29 cellular contexts compared by ENCODE assay signal in the genomic region with DNA sequence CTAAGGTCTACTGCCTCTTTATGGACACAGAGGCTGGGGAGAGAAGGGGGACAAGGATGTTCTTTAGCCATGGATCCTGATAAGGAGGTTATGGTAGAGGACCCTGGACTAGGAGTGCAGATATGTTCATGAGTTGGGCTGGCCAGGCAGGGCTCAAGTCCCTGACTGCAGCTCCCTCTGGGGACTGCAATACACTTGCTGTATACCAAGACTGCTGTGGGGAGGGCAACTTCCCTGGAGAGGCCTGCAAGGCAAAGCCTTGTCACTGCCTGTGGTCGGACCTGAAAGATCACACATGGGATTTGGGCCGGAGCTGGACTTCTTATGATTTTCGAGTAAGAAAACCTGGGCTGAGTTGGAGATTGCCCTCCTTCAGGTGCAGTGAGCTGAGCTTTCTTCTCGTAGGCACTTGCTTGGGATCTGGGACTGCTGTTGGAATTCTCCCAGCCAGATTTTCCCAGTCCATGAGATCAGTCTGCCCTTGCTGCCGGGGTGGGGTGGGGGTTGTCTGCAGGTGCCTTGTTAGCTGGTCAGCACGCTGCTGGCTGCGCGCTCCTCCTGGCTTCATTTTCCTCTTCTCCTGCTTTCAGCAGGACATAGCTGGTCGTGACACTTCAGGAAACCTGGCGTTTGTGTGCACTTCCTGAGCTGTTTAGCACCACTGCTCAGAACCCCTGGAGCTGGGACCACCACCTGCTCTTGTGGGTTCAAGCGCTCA. TPM values are rescaled to one million over a fixed set of nuclear protein-coding genes. Genes with fewer than 3 reads are reported as not detected.
"Had no signal": no experiment of that assay in that cellular context is flagged by ENCODE, and none has a peak within 500 bp of the region (broad histone marks: within the 10 kb centered on the region; RNA-seq: fewer than 3 reads in every experiment).

No MANE protein-coding gene starts in this region.

- H3K4me3 Mint-ChIP-seq: dendritic cell treated with granulocyte-macrophage colony-stimulating factor and Interleukin-4, amounts not matched to agents 40 ng/mL and 50 ng/mL, for 4 days; endodermal cell; naive thymus-derived CD4-positive, alpha-beta T cell had no signal

- H3K36me3 ChIP-seq: colonic mucosa, gastrocnemius medialis, prostate gland, right atrium auricular region, thoracic aorta, tibial nerve, upper lobe of right lung, uterus had no signal

- DNase-seq: colonic mucosa; effector CD8-positive, alpha-beta T cell; endodermal cell; foreskin fibroblast; gastrocnemius medialis; head of caudate nucleus; kidney; mesenchymal stem cell; midbrain; naive thymus-derived CD4-positive, alpha-beta T cell; nucleus accumbens; stimulated activated CD4-positive, alpha-beta T cell treated with anti-CD3 and anti-CD28 coated beads, Interleukin-12 subunit alpha, Interleukin-12 subunit beta, amount 100 ng/mL, for 4 hours; stimulated activated CD4-positive, alpha-beta T cell treated with anti-CD3 and anti-CD28 coated beads, Interleukin-1b, Interleukin-23, amount 100 ng/mL, for 48 hours; stimulated activated CD4-positive, alpha-beta T cell treated with anti-CD3 and anti-CD28 coated beads, Interleukin-4, amount 100 ng/mL, for 1 hour; stimulated activated CD8-positive, alpha-beta memory T cell treated with anti-CD3 and anti-CD28 coated beads, Interleukin-4, amount 100 ng/mL, for 48 hours; stimulated activated naive CD8-positive, alpha-beta T cell treated with anti-CD3 and anti-CD28 coated beads, Interleukin-15, Interleukin-2, amounts not matched to agents 100 U/mL and 50 U/mL, for 24 hours; upper lobe of right lung; uterus had no signal

- H3K4me1 Mint-ChIP-seq: endodermal cell had no signal

- H3K4me3 ChIP-seq: colonic mucosa, gastrocnemius medialis, prostate gland, right atrium auricular region, smooth muscle cell, thoracic aorta, tibial nerve, upper lobe of right lung, uterus had no signal

- H3K9me3 Mint-ChIP-seq: dendritic cell treated with granulocyte-macrophage colony-stimulating factor and Interleukin-4, amounts not matched to agents 40 ng/mL and 50 ng/mL, for 4 days; endodermal cell; neural crest cell had no signal

- H3K27ac Mint-ChIP-seq: dendritic cell treated with granulocyte-macrophage colony-stimulating factor and Interleukin-4, amounts not matched to agents 40 ng/mL and 50 ng/mL, for 4 days; endodermal cell; naive thymus-derived CD4-positive, alpha-beta T cell had no signal

- H3K27me3 ChIP-seq: colonic mucosa, gastrocnemius medialis, right atrium auricular region, tibial nerve, upper lobe of right lung, uterus had no signal

- ATAC-seq: esophagus mucosa; gastrocnemius medialis; left lobe of liver; naive thymus-derived CD4-positive, alpha-beta T cell; sciatic nerve; stimulated activated naive CD8-positive, alpha-beta T cell treated with anti-CD3 and anti-CD28 coated beads, Interleukin-15, Interleukin-2, amounts not matched to agents 100 U/mL and 50 U/mL, for 24 hours; upper lobe of right lung had no signal

- H3K36me3 Mint-ChIP-seq: naive thymus-derived CD4-positive, alpha-beta T cell had no signal

RNA-seq across cellular contexts. Expression of a gene that starts 49.0 kb away (rescaled TPM):
- total RNA-seq: esophagus mucosa; gastrocnemius medialis; left lobe of liver; lung microvascular endothelial cell; naive thymus-derived CD4-positive, alpha-beta T cell; right atrium auricular region; sciatic nerve; thoracic aorta; tibial nerve had no signal
